In genomic region chr22:24947881-24948280, GRCh38 we compare ENCODE assay signal across 22 cellular contexts. TPM values are rescaled to one million over a fixed set of nuclear protein-coding genes. Genes with fewer than 3 reads are reported as not detected.
"Had no signal": no experiment of that assay in that cellular context is flagged by ENCODE, and none has a peak within 500 bp of the region (broad histone marks: within the 10 kb centered on the region; RNA-seq: fewer than 3 reads in every experiment).

No MANE protein-coding gene starts in this region.

- H3K36me3 Mint-ChIP-seq: immature natural killer cell had no signal

- H3K4me3 Mint-ChIP-seq: activated naive CD4-positive, alpha-beta T cell treated with anti-CD3 and anti-CD28 coated beads for 36 hours; activated naive CD8-positive, alpha-beta T cell treated with anti-CD3 and anti-CD28 coated beads, Interleukin-2, amount 50 U/mL, for 24 hours; dendritic cell treated with granulocyte-macrophage colony-stimulating factor and Interleukin-4, amounts not matched to agents 40 ng/mL and 50 ng/mL, for 4 days; immature natural killer cell had no signal

- H3K9me3 Mint-ChIP-seq: activated naive CD4-positive, alpha-beta T cell treated with anti-CD3 and anti-CD28 coated beads for 36 hours; activated naive CD8-positive, alpha-beta T cell treated with anti-CD3 and anti-CD28 coated beads, Interleukin-2, amount 50 U/mL, for 24 hours; dendritic cell treated with granulocyte-macrophage colony-stimulating factor and Interleukin-4, amounts not matched to agents 40 ng/mL and 50 ng/mL, for 4 days; immature natural killer cell had no signal

- DNase-seq: activated CD4-positive, CD25-positive, alpha-beta regulatory T cell treated with anti-CD3 and anti-CD28 coated beads, Interleukin-2, amount 50 U/mL, for 72 hours; activated naive CD4-positive, alpha-beta T cell treated with anti-CD3 and anti-CD28 coated beads for 36 hours; activated naive CD8-positive, alpha-beta T cell treated with anti-CD3 and anti-CD28 coated beads, Interleukin-2, amount 50 U/mL, for 24 hours; aorta; cerebellar nuclear complex; effector memory CD4-positive, alpha-beta T cell; foreskin melanocyte; immature natural killer cell; stimulated activated CD4-positive, alpha-beta T cell treated with anti-CD3 and anti-CD28 coated beads, Interleukin-15, amount 100 ng/mL, for 24 hours; stimulated activated CD4-positive, alpha-beta T cell treated with anti-CD3 and anti-CD28 coated beads, Interleukin-4, amount 100 ng/mL, for 24 hours; stimulated activated naive CD4-positive, alpha-beta T cell; T-helper 9 cell; tibial artery had no signal

- H3K27ac Mint-ChIP-seq: activated naive CD4-positive, alpha-beta T cell treated with anti-CD3 and anti-CD28 coated beads for 36 hours; activated naive CD8-positive, alpha-beta T cell treated with anti-CD3 and anti-CD28 coated beads, Interleukin-2, amount 50 U/mL, for 24 hours; dendritic cell treated with granulocyte-macrophage colony-stimulating factor and Interleukin-4, amounts not matched to agents 40 ng/mL and 50 ng/mL, for 4 days; immature natural killer cell had no signal

RNA-seq across cellular contexts. Expression of gene LHFPL7, which starts 1.4 kb away (rescaled TPM):
- total RNA-seq: activated CD8-positive, alpha-beta memory T cell treated with anti-CD3 and anti-CD28 coated beads for 36 hours; activated naive CD4-positive, alpha-beta T cell treated with anti-CD3 and anti-CD28 coated beads for 36 hours; aorta; breast epithelium; fibroblast of lung; mesenteric fat pad; right atrium auricular region; skeletal muscle tissue; subcutaneous adipose tissue; vagina had no signal
- polyA plus RNA-seq: aorta, fibroblast of lung, immature natural killer cell had no signal
